Comparison of ENCODE assay signal across 8 cellular contexts in the genomic region with DNA sequence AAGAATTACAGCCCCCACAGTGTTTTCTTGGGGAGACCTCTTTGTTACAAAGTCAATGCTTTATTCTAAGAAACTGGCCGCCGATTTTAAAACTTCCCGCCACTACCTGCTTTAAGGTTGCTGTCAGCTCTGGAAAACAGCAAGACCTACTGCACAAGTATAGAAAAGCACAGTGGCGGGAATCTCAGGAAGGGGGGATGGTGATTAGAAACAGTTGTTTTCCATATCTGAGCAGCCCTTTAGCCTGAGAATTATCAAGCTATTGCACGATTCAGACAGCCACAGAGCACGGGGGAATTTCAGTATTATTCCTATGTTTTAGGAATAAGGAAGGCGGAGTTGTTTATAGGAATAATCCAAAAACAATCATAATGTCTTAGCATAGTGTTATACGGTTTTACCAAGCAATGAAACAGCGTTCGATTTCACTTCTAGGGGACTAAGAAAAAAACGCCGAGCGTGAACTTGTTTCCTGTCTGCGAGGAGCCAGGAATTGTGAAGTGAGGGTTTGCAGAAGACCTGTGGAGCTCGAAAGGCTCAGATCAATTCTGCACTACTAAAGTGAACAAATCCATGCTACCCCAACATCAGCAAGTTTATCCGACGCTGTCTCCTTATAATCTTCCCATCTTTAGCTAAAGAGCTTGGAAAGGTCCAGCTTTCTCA.
DNase-seq lines count a peak whose midpoint lies in the region; ATAC-seq lines count a peak whose summit lies in the region.

No MANE protein-coding gene starts in this region.

- H3K9me3 ChIP-seq in stomach smooth muscle (ENCODE audit: control insufficient read depth in 2 of 2, low read length in 2 of 2), result no peaks in the 10 kb centered on the region

- no peaks in the 10 kb centered on the region for H3K36me3 ChIP-seq in stomach smooth muscle (ENCODE audit: control insufficient read depth in 2 of 2, insufficient read depth in 2 of 2, low read length in 2 of 2)

- peak overlapping the region; percentile 21 to 66 for H3K9ac ChIP-seq in stomach smooth muscle (ENCODE audit: low read length in 2 of 2)

- intact Hi-C loops in activated T-helper 2 cell treated with anti-CD3 and anti-CD28 coated beads, Interferon-gamma antibody, Interleukin-2, Interleukin-4, amounts not matched to agents 10 μg/mL and 5 μg/mL and 100 μg/mL, durations not matched to agents 14 hours and 24 hours and 36 hours (cut with micrococcal nuclease), result no loop called here

- ATAC-seq in GM19468 (IDR thresholded peaks at IDR 0.05; ENCODE audit: extremely low read depth, unreplicated experiment) (peak; percentile 0), HG03469 (IDR thresholded peaks at IDR 0.05; ENCODE audit: unreplicated experiment) (peak; percentile 14)

- DNase-seq in DMS53 treated with DMSO at 0.1 percent for 48 hours (lab: John Stamatoyannopoulos, UW; ENCODE audit: unreplicated experiment) (peak; percentile 33), immature natural killer cell (peak in 2 of 3 donors; percentile 3 to 17), inferior parietal cortex (ENCODE audit: extremely low spot score) (no peak)
- no peak for DNase-seq in activated T-helper 2 cell treated with anti-CD3 and anti-CD28 coated beads, Interferon-gamma antibody, Interleukin-2, Interleukin-4, amounts not matched to agents 10 μg/mL and 5 μg/mL and 100 μg/mL, durations not matched to agents 14 hours and 24 hours and 36 hours (ENCODE audit: low spot score)
- no peak for DNase-seq in stimulated activated CD4-positive, alpha-beta T cell treated with anti-CD3 and anti-CD28 coated beads, Interleukin-4, amount 100 ng/mL, for 1 hour

- no peaks in the 10 kb centered on the region for H3K27me3 ChIP-seq in stomach smooth muscle (ENCODE audit: control insufficient read depth in 1 of 2, insufficient read depth in 2 of 2, low read length in 2 of 2)

- peak overlapping the region; percentile 90 for H3K27ac Mint-ChIP-seq in activated T-helper 2 cell treated with anti-CD3 and anti-CD28 coated beads, Interferon-gamma antibody, Interleukin-2, Interleukin-4, amounts not matched to agents 10 μg/mL and 5 μg/mL and 100 μg/mL, durations not matched to agents 14 hours and 24 hours and 36 hours
- H3K27ac Mint-ChIP-seq in immature natural killer cell, result peak overlapping the region in 2 of 6 donors; percentile 29 to 86

- no peaks in the 10 kb centered on the region for H3K4me1 ChIP-seq in stomach smooth muscle (ENCODE audit: control insufficient read depth, insufficient read depth, low read length)

- peak overlapping the region; percentile 74 to 89 for H3K4me3 ChIP-seq in stomach smooth muscle (ENCODE audit: low read length in 2 of 2)

- H3K4me3 Mint-ChIP-seq in activated T-helper 2 cell treated with anti-CD3 and anti-CD28 coated beads, Interferon-gamma antibody, Interleukin-2, Interleukin-4, amounts not matched to agents 10 μg/mL and 5 μg/mL and 100 μg/mL, durations not matched to agents 14 hours and 24 hours and 36 hours (ENCODE audit: low read depth), result peak overlapping the region; percentile 94
- peak overlapping the region; percentile 88 to 99 (median 90) for H3K4me3 Mint-ChIP-seq in immature natural killer cell

- H3K27me3 Mint-ChIP-seq in activated T-helper 2 cell treated with anti-CD3 and anti-CD28 coated beads, Interferon-gamma antibody, Interleukin-2, Interleukin-4, amounts not matched to agents 10 μg/mL and 5 μg/mL and 100 μg/mL, durations not matched to agents 14 hours and 24 hours and 36 hours (ENCODE audit: low read depth), result peaks cover 12% of the 10 kb centered on the region
- peaks cover 0 to 7% (median 4%) of the 10 kb centered on the region in 3 donors for H3K27me3 Mint-ChIP-seq in immature natural killer cell (ENCODE audit: low read depth in 3 of 3)

- no peaks in the 10 kb centered on the region for H3K9me3 Mint-ChIP-seq in activated T-helper 2 cell treated with anti-CD3 and anti-CD28 coated beads, Interferon-gamma antibody, Interleukin-2, Interleukin-4, amounts not matched to agents 10 μg/mL and 5 μg/mL and 100 μg/mL, durations not matched to agents 14 hours and 24 hours and 36 hours
- no peaks in the 10 kb centered on the region for H3K9me3 Mint-ChIP-seq in immature natural killer cell

- no peak overlapping the region for H3K27ac ChIP-seq in stomach smooth muscle (ENCODE audit: low read length)

- H3K4me1 Mint-ChIP-seq in activated T-helper 2 cell treated with anti-CD3 and anti-CD28 coated beads, Interferon-gamma antibody, Interleukin-2, Interleukin-4, amounts not matched to agents 10 μg/mL and 5 μg/mL and 100 μg/mL, durations not matched to agents 14 hours and 24 hours and 36 hours (ENCODE audit: low read depth), result peaks cover 17% of the 10 kb centered on the region
- peaks cover 12 to 26% of the 10 kb centered on the region in 2 donors for H3K4me1 Mint-ChIP-seq in immature natural killer cell

- H3K36me3 Mint-ChIP-seq in activated T-helper 2 cell treated with anti-CD3 and anti-CD28 coated beads, Interferon-gamma antibody, Interleukin-2, Interleukin-4, amounts not matched to agents 10 μg/mL and 5 μg/mL and 100 μg/mL, durations not matched to agents 14 hours and 24 hours and 36 hours (ENCODE audit: low read depth), result no peaks in the 10 kb centered on the region
- H3K36me3 Mint-ChIP-seq in immature natural killer cell, result no peaks in the 10 kb centered on the region

Comparison
In these comparisons a context has a peak if more than half of its experiments do, and no peak if none do; other contexts are left out.
1. DNase-seq: peak in DMS53 treated with DMSO at 0.1 percent for 48 hours (single experiment) and immature natural killer cell (2 of 3); none in activated T-helper 2 cell treated with anti-CD3 and anti-CD28 coated beads, Interferon-gamma antibody, Interleukin-2, Interleukin-4, amounts not matched to agents 10 μg/mL and 5 μg/mL and 100 μg/mL, durations not matched to agents 14 hours and 24 hours and 36 hours (single experiment), stimulated activated CD4-positive, alpha-beta T cell treated with anti-CD3 and anti-CD28 coated beads, Interleukin-4, amount 100 ng/mL, for 1 hour (single experiment) and inferior parietal cortex (single experiment).